In the genomic region with DNA sequence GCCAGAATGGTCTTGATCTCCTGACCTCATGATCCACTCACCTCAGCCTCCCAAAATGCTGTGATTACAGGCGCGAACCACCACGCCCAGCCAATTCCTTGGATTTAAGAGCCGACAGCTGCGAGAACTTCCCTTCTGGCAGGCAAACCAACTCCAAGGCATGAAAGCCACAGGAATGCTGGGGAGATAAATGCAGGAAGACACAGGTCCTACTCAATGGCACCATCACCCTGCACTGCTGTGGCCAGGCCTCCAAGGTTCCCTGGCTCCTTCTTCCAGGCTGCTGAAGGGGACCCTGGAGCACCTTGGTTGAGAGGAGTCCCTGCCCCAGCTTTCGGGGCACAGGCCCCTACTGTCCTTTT, we compare ENCODE assay signal across 11 cellular contexts.
A peak's percentile ranks its signal among the peaks of the same experiment; 100 is the strongest.
DNase-seq lines count a peak whose midpoint lies in the region; ATAC-seq and TF ChIP-seq lines count a peak whose summit lies in the region.
"Had no signal": no experiment of that assay in that cellular context is flagged by ENCODE, and none has a peak within 500 bp of the region (broad histone marks: within the 10 kb centered on the region; RNA-seq: fewer than 3 reads in every experiment).

No MANE protein-coding gene starts in this region.

- H3F3A ChIP-seq in GM23248 (ENCODE audit: insufficient read depth) = peaks cover 49% of the 10 kb centered on the region

- TF ChIP-seq CTCF in foreskin keratinocyte (conservative IDR thresholded peaks at IDR 0.05) (no peak), spleen (IDR thresholded peaks at IDR 0.05 in 8 of 11, conservative IDR thresholded peaks at IDR 0.05 in 3 of 11) (no peak)

- H3K4me3 ChIP-seq in GM23248 = peak overlapping the region; percentile 40
- H3K4me3 ChIP-seq in spleen = no peak overlapping the region
- H3K4me3 ChIP-seq in H7 (ENCODE audit: insufficient read depth, low read depth, low read length) = no peak overlapping the region

- peak overlapping the region; percentile 68 for H3K4me2 ChIP-seq in GM23248 (ENCODE audit: unreplicated experiment)

- peak; percentile 91 for DNase-seq in GM23248
- peak; percentile 63 to 86 for DNase-seq in SW 1271 (lab: John Stamatoyannopoulos, UW)
- DNase-seq in foreskin keratinocyte = peak; percentile 94 to 97
- DNase-seq in spleen = peak; percentile 64
- DNase-seq in GM19240 (ENCODE audit: insufficient read length, low spot score) = no peak
- DNase-seq in H7 = no peak
- no peak for DNase-seq in activated CD4-positive, CD25-positive, alpha-beta regulatory T cell treated with anti-CD3 and anti-CD28 coated beads, Interleukin-2, amount 50 U/mL, for 72 hours
- no peak for DNase-seq in activated naive CD4-positive, alpha-beta T cell treated with Interleukin-2 at 50 U/mL for 16 hours
- DNase-seq: activated effector memory CD4-positive, alpha-beta T cell treated with Interleukin-2 at 50 U/mL for 16 hours; hypothalamus; stimulated activated CD4-positive, alpha-beta T cell treated with anti-CD3 and anti-CD28 coated beads, Interleukin-15, amount 100 ng/mL, for 24 hours had no signal

- H3K4me1 ChIP-seq in GM23248 (ENCODE audit: insufficient read depth) = peaks cover 43% of the 10 kb centered on the region
- peaks cover 22% of the 10 kb centered on the region for H3K4me1 ChIP-seq in foreskin keratinocyte
- peaks cover 4 to 58% (median 14%) of the 10 kb centered on the region in 6 donors for H3K4me1 ChIP-seq in spleen

- in situ Hi-C loops in GM23248 (cut with MboI) = loop anchor here (10.0 kb wide), 1 partner anchor 103 kb away; a partner anchor contains a TSS

- H2AFZ ChIP-seq in GM23248 = peak overlapping the region; percentile 47

- H3K27me3 ChIP-seq in GM23248 (replicated peaks; ENCODE audit: insufficient read depth) = no peaks in the 10 kb centered on the region
- no peaks in the 10 kb centered on the region for H3K27me3 ChIP-seq in foreskin keratinocyte
- no peaks in the 10 kb centered on the region for H3K27me3 ChIP-seq in spleen (replicated peaks in 1 of 7)
- H3K27me3 ChIP-seq in H7 (ENCODE audit: control insufficient read depth, insufficient read depth, low read length) = no peaks in the 10 kb centered on the region

- H4K20me1 ChIP-seq in GM23248 (ENCODE audit: insufficient read depth) = no peaks in the 10 kb centered on the region

- peaks cover 24% of the 10 kb centered on the region for H3K79me2 ChIP-seq in GM23248 (ENCODE audit: insufficient read depth)

- H3K9ac ChIP-seq in GM23248 = peak overlapping the region; percentile 71

- no peaks in the 10 kb centered on the region for H3K9me3 ChIP-seq in GM23248 (ENCODE audit: low read depth)
- no peaks in the 10 kb centered on the region for H3K9me3 ChIP-seq in spleen

- intact Hi-C loops in spleen (cut with DNase I; ENCODE audit: low total_unique reads) = no loop called here

- no peaks in the 10 kb centered on the region for H3K9me2 ChIP-seq in GM23248 (ENCODE audit: insufficient read depth)

- WGBS in GM23248 (ENCODE audit: low coverage in 1 of 2, low lambda C conversion rate in 2 of 2, missing lambda C conversion rate in 2 of 2), 2 experiments = 17 to 29% methylated on average over 6 of the region's 6 CpGs
- 82 to 98% (median 89%) methylated on average over 6 of the region's 6 CpGs for WGBS in spleen, 5 donors

- no peak for TF ChIP-seq POLR2A in spleen (IDR thresholded peaks at IDR 0.05)

- ATAC-seq in foreskin keratinocyte = peak; percentile 21

- H3K27ac ChIP-seq in GM23248 (peak overlapping the region; percentile 95), foreskin keratinocyte (peak overlapping the region; percentile 78), spleen (peak overlapping the region in 6 of 8 donors; percentile 1 to 100 (median 42))

- H3K36me3 ChIP-seq in GM23248 (ENCODE audit: low read depth) = no peaks in the 10 kb centered on the region
- no peaks in the 10 kb centered on the region for H3K36me3 ChIP-seq in spleen
- no peaks in the 10 kb centered on the region for H3K36me3 ChIP-seq in H7 (replicated peaks; ENCODE audit: control insufficient read depth, insufficient read depth, low read length)

Comparison
In these comparisons a context has a peak if more than half of its experiments do, and no peak if none do; other contexts are left out.
1. DNase-seq: peak in GM23248 (single experiment), SW 1271 (2 of 2), foreskin keratinocyte (2 of 2) and spleen (single experiment); none in GM19240 (single experiment), H7 (single experiment), activated CD4-positive, CD25-positive, alpha-beta regulatory T cell treated with anti-CD3 and anti-CD28 coated beads, Interleukin-2, amount 50 U/mL, for 72 hours (single experiment) and activated naive CD4-positive, alpha-beta T cell treated with Interleukin-2 at 50 U/mL for 16 hours (single experiment).
2. H3K27ac ChIP-seq: peak in every context shown above with its lines; median percentile 95 in GM23248; 78 in foreskin keratinocyte; 42 in spleen.